In genomic region chr2:32427672-32428622, GRCh38 we compare ENCODE assay signal across 1 cellular context.
TF ChIP-seq lines count a peak whose summit lies in the region.

No MANE protein-coding gene starts in this region.

TF ChIP-seq in HEK293, 187 proteins besides CTCF, POLR2A, EP300 and RAD21 (continued from another document and continues in another):
- TF ChIP-seq HOXD13 (CRISPR knock-in tag; IDR thresholded peaks at IDR 0.05; ENCODE audit: borderline replicate concordance) (no peak), ZNF776 (tag by site-specific recombination; IDR thresholded peaks at IDR 0.05; ENCODE audit: borderline replicate concordance) (no peak), ZNF561 (tag by site-specific recombination; IDR thresholded peaks at IDR 0.05; ENCODE audit: borderline replicate concordance) (no peak; the same call in 1 of the 2 replicates), ZNF2 (tag by site-specific recombination; IDR thresholded peaks at IDR 0.05) (no peak), ZNF529 (tag by site-specific recombination; IDR thresholded peaks at IDR 0.05; ENCODE audit: insufficient replicate concordance) (no peak), ZNF140 (tag by site-specific recombination; IDR thresholded peaks at IDR 0.05) (no peak), ZNF37A (tag by site-specific recombination; IDR thresholded peaks at IDR 0.05) (no peak), ZNF19 (tag by site-specific recombination; IDR thresholded peaks at IDR 0.05; ENCODE audit: low read depth) (no peak), GLIS2 (tag by site-specific recombination; IDR thresholded peaks at IDR 0.05) (no peak), ZNF335 (tag by site-specific recombination; conservative IDR thresholded peaks at IDR 0.05) (no peak), ZBTB7A (tag by site-specific recombination; IDR thresholded peaks at IDR 0.05; ENCODE audit: low read depth) (no peak), MEIS1 (CRISPR knock-in tag; IDR thresholded peaks at IDR 0.05; ENCODE audit: borderline replicate concordance) (no peak), ZNF560 (tag by site-specific recombination; IDR thresholded peaks at IDR 0.05; ENCODE audit: borderline replicate concordance) (no peak), RBAK (tag by site-specific recombination; IDR thresholded peaks at IDR 0.05) (no peak), ZNF398 (tag by site-specific recombination; IDR thresholded peaks at IDR 0.05) (no peak), ZNF624 (tag by site-specific recombination; IDR thresholded peaks at IDR 0.05) (no peak), ZFP41 (tag by site-specific recombination; IDR thresholded peaks at IDR 0.05; ENCODE audit: borderline replicate concordance) (no peak), PRDM6 (tag by site-specific recombination; IDR thresholded peaks at IDR 0.05) (peak; percentile 95), MZF1 (tag by site-specific recombination; IDR thresholded peaks at IDR 0.05; ENCODE audit: borderline replicate concordance) (peak; percentile 77), GFI1B (tag by site-specific recombination; IDR thresholded peaks at IDR 0.05) (0 out of 2 replicates have a peak, but pooled peaks have one; percentile 35), ZFHX2 (tag by site-specific recombination; conservative IDR thresholded peaks at IDR 0.05) (no peak), ZNF585B (tag by site-specific recombination; IDR thresholded peaks at IDR 0.05) (no peak), ZNF302 (tag by site-specific recombination; IDR thresholded peaks at IDR 0.05; ENCODE audit: low read depth) (no peak), SALL2 (tag by site-specific recombination; IDR thresholded peaks at IDR 0.05; ENCODE audit: borderline replicate concordance) (no peak), ZNF549 (tag by site-specific recombination; IDR thresholded peaks at IDR 0.05) (no peak), GLI4 (tag by site-specific recombination; IDR thresholded peaks at IDR 0.05) (no peak), ZNF112 (tag by site-specific recombination; IDR thresholded peaks at IDR 0.05) (no peak), ZNF366 (tag by site-specific recombination; conservative IDR thresholded peaks at IDR 0.05) (peak; percentile 63; the same call in 1 of the 2 replicates), ZNF600 (tag by site-specific recombination; IDR thresholded peaks at IDR 0.05) (no peak), ZNF768 (tag by site-specific recombination; IDR thresholded peaks at IDR 0.05) (no peak), ZSCAN16 (tag by site-specific recombination; IDR thresholded peaks at IDR 0.05) (no peak), ZNF248 (tag by site-specific recombination; IDR thresholded peaks at IDR 0.05) (no peak), ZNF404 (tag by site-specific recombination; IDR thresholded peaks at IDR 0.05) (no peak), ZNF704 (tag by site-specific recombination; IDR thresholded peaks at IDR 0.05) (no peak), HIC1 (tag by site-specific recombination; IDR thresholded peaks at IDR 0.05) (no peak), BCL11B (tag by site-specific recombination; IDR thresholded peaks at IDR 0.05; ENCODE audit: low read depth) (no peak), ZNF449 (tag by site-specific recombination; IDR thresholded peaks at IDR 0.05) (no peak), ZNF623 (tag by site-specific recombination; IDR thresholded peaks at IDR 0.05) (no peak), ZNF660 (tag by site-specific recombination; IDR thresholded peaks at IDR 0.05) (no peak), KLF1 (tag by site-specific recombination; IDR thresholded peaks at IDR 0.05) (no peak), ZNF174 (tag by site-specific recombination; IDR thresholded peaks at IDR 0.05) (no peak), SP2 (tag by site-specific recombination; IDR thresholded peaks at IDR 0.05) (no peak), ZNF621 (tag by site-specific recombination; IDR thresholded peaks at IDR 0.05) (no peak), ZNF544 (tag by site-specific recombination; IDR thresholded peaks at IDR 0.05) (no peak), ZNF211 (tag by site-specific recombination; IDR thresholded peaks at IDR 0.05; ENCODE audit: low read depth) (no peak), KLF17 (tag by site-specific recombination; IDR thresholded peaks at IDR 0.05) (no peak), ZNF645 (tag by site-specific recombination; IDR thresholded peaks at IDR 0.05) (no peak), ZNF48 (tag by site-specific recombination; IDR thresholded peaks at IDR 0.05) (no peak), ZNF280D (tag by site-specific recombination; IDR thresholded peaks at IDR 0.05) (no peak), ZNF155 (tag by site-specific recombination; IDR thresholded peaks at IDR 0.05) (no peak), ZNF639 (tag by site-specific recombination; IDR thresholded peaks at IDR 0.05) (no peak), PBX3 (CRISPR knock-in tag; IDR thresholded peaks at IDR 0.05) (no peak), ZNF214 (tag by site-specific recombination; IDR thresholded peaks at IDR 0.05; ENCODE audit: borderline replicate concordance) (no peak), HOXA7 (CRISPR knock-in tag; IDR thresholded peaks at IDR 0.05; ENCODE audit: borderline replicate concordance) (no peak), ZNF341 (tag by site-specific recombination; IDR thresholded peaks at IDR 0.05; ENCODE audit: low read depth) (no peak), IKZF3 (tag by site-specific recombination; IDR thresholded peaks at IDR 0.05) (peak; percentile 84), ZFP69B (tag by site-specific recombination; IDR thresholded peaks at IDR 0.05) (peak; percentile 91), KLF8 (tag by site-specific recombination; IDR thresholded peaks at IDR 0.05) (no peak)
